ENCODE assay signal across 8 cellular contexts in genomic region chr9:128457207-128457606, GRCh38. TPM values are rescaled to one million over a fixed set of nuclear protein-coding genes. Genes with fewer than 3 reads are reported as not detected.
A peak's percentile ranks its signal among the peaks of the same experiment; 100 is the strongest.
DNase-seq lines count a peak whose midpoint lies in the region; ATAC-seq and TF ChIP-seq lines count a peak whose summit lies in the region.

No MANE protein-coding gene starts in this region.

- peaks cover 0 to 22% (median 0%) of the 10 kb centered on the region in 3 donors for H3K36me3 ChIP-seq in Peyer's patch
- peaks cover 23 to 32% (median 24%) of the 10 kb centered on the region in 4 donors for H3K36me3 ChIP-seq in esophagus muscularis mucosa
- H3K36me3 ChIP-seq in psoas muscle (ENCODE audit: insufficient read depth in 1 of 2, low read depth in 1 of 2): peaks cover 3 to 30% of the 10 kb centered on the region in 2 donors

- H3K9me3 ChIP-seq in Peyer's patch (no peaks in the 10 kb centered on the region), esophagus muscularis mucosa (no peaks in the 10 kb centered on the region), psoas muscle (no peaks in the 10 kb centered on the region)

- 41% methylated on average over 13 of the region's 14 CpGs for WGBS in esophagus muscularis mucosa
- 44 to 50% (median 45%) methylated on average over 14 of the region's 14 CpGs for WGBS in psoas muscle, 3 donors

- DNase-seq in ELF-1 (ENCODE audit: low read depth, low spot score): peak; percentile 42
- DNase-seq in Peyer's patch: no peak
- DNase-seq in esophagus muscularis mucosa (ENCODE audit: extremely low spot score): no peak
- no peak for DNase-seq in psoas muscle
- DNase-seq in activated CD4-positive, CD25-positive, alpha-beta regulatory T cell treated with anti-CD3 and anti-CD28 coated beads, Interleukin-2, amount 50 U/mL, for 72 hours: no peak
- no peak for DNase-seq in putamen (ENCODE audit: low spot score)
- DNase-seq in mucosa of gallbladder (ENCODE audit: low spot score): no peak
- no peak for DNase-seq in EL

- ATAC-seq in psoas muscle: no peak

- peak overlapping the region; percentile 64 to 99 (median 86) for H3K4me3 ChIP-seq in Peyer's patch
- H3K4me3 ChIP-seq in esophagus muscularis mucosa: peak overlapping the region; percentile 87 to 93 (median 90)
- H3K4me3 ChIP-seq in psoas muscle: peak overlapping the region; percentile 86

- no peak for TF ChIP-seq EP300 in esophagus muscularis mucosa (IDR thresholded peaks at IDR 0.05)

- peaks cover 0 to 7% (median 3%) of the 10 kb centered on the region in 4 donors for H3K4me1 ChIP-seq in Peyer's patch
- peaks cover 14 to 20% (median 17%) of the 10 kb centered on the region in 4 donors for H3K4me1 ChIP-seq in esophagus muscularis mucosa
- no peaks in the 10 kb centered on the region for H3K4me1 ChIP-seq in psoas muscle

- TF ChIP-seq POLR2A in Peyer's patch (IDR thresholded peaks at IDR 0.05) (no peak), esophagus muscularis mucosa (IDR thresholded peaks at IDR 0.05; ENCODE audit: low read depth) (no peak)

- TF ChIP-seq CTCF in Peyer's patch (IDR thresholded peaks at IDR 0.05): no peak
- TF ChIP-seq CTCF in esophagus muscularis mucosa (IDR thresholded peaks at IDR 0.05): no peak
- no peak for TF ChIP-seq CTCF in psoas muscle (IDR thresholded peaks at IDR 0.05)

- no peaks in the 10 kb centered on the region for H3K27me3 ChIP-seq in Peyer's patch
- no peaks in the 10 kb centered on the region for H3K27me3 ChIP-seq in esophagus muscularis mucosa
- no peaks in the 10 kb centered on the region for H3K27me3 ChIP-seq in psoas muscle (ENCODE audit: insufficient read depth in 3 of 3, low read length in 2 of 3)

- intact Hi-C loops in esophagus muscularis mucosa (cut with DNase I): no loop called here
- intact Hi-C loops in psoas muscle (cut with DNase I): loop anchor here in 1 of 2 donors (5.0 kb wide), 1 partner anchor 100 kb away; no protein-coding TSS in a partner anchor

- H3K27ac ChIP-seq in Peyer's patch (peak overlapping the region in 1 of 4 donors; percentile 96), esophagus muscularis mucosa (replicated peaks in 1 of 4) (peak overlapping the region in 3 of 4 donors; percentile 84 to 95 (median 90)), psoas muscle (no peak overlapping the region)

RNA-seq across cellular contexts. Expression of gene ODF2, which starts 1.4 kb away (rescaled TPM):
- total RNA-seq in Peyer's patch (10 to 100 TPM in 3 of 4 donors, 1 to 10 TPM in 1; 8.4 to 83.3 (median 25.7) TPM), esophagus muscularis mucosa (10 to 100 TPM; 18.1 to 34.3 (median 23.0) TPM), psoas muscle (10 to 100 TPM in 1 of 4 donors, 1 to 10 TPM in 3; 6.7 to 12.3 (median 7.4) TPM), mucosa of gallbladder (26.4 TPM)
- 10 to 100 TPM in 2 of 3 donors, 1 to 10 TPM in 1; 9.6 to 20.5 (median 14.2) TPM for polyA plus RNA-seq in psoas muscle

RNA-seq across cellular contexts. Expression of gene CERCAM, which starts 36.5 kb away (rescaled TPM):
- total RNA-seq in Peyer's patch (10 to 100 TPM in 1 of 4 donors, 1 to 10 TPM in 3; 3.3 to 16.5 (median 5.9) TPM), esophagus muscularis mucosa (10 to 100 TPM; 21.7 to 31.0 (median 27.5) TPM), psoas muscle (1 to 10 TPM; 2.2 to 6.5 (median 4.0) TPM), mucosa of gallbladder (23.7 TPM)
- polyA plus RNA-seq in psoas muscle: 1 to 10 TPM; 1.7 to 2.5 (median 2.3) TPM

RNA-seq across cellular contexts. Expression of gene GLE1, which starts 47.3 kb away (rescaled TPM):
- 10 to 100 TPM; 27.0 to 55.3 (median 28.3) TPM for total RNA-seq in Peyer's patch
- total RNA-seq in esophagus muscularis mucosa: 10 to 100 TPM; 18.3 to 27.8 (median 20.5) TPM
- 10 to 100 TPM; 16.1 to 25.7 (median 23.5) TPM for total RNA-seq in psoas muscle
- 10 to 100 TPM; 10.3 to 29.5 (median 13.2) TPM for polyA plus RNA-seq in psoas muscle
- 22.8 TPM for total RNA-seq in mucosa of gallbladder
